In the genomic region with DNA sequence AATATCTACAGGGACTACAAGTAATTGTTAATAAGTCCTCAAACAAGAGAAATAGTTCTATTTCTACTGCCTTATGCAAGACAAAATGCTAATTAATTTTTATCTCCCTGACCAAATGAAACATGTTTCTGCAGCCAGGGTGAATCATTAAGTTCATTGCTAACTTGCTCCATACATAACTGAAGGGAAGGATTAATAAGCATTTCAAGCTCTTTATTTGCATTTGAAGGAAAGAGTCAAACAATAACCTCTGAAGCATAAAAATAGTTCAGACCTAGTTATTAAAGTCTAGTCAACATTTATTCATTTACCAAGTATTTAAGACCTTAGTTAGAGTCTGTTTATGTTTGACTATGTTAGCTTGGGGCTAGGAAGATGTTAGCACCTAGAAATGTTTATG, we compare ENCODE assay signal across 17 cellular contexts.
DNase-seq lines count a peak whose midpoint lies in the region; ATAC-seq and TF ChIP-seq lines count a peak whose summit lies in the region.
"Had no signal": no experiment of that assay in that cellular context is flagged by ENCODE, and none has a peak within 500 bp of the region (broad histone marks: within the 10 kb centered on the region; RNA-seq: fewer than 3 reads in every experiment).

No MANE protein-coding gene starts in this region.

- H3K9me3 Mint-ChIP-seq in MCF 10A (ENCODE audit: unreplicated experiment): no peaks in the 10 kb centered on the region
- H3K9me3 Mint-ChIP-seq: activated naive CD4-positive, alpha-beta T cell treated with anti-CD3 and anti-CD28 coated beads, Interleukin-2, amount 50 U/mL, for 72 hours; CD14-positive monocyte; IgD-negative memory B cell; naive thymus-derived CD4-positive, alpha-beta T cell; T-helper 2 cell treated with Interferon-gamma antibody and Interleukin-4, amounts not matched to agents 5 μg/mL and 100 μg/mL, for 36 hours had no signal

- H3K9me3 ChIP-seq in mammary epithelial cell (replicated peaks; ENCODE audit: insufficient read depth, low read length) (no peaks in the 10 kb centered on the region), adipocyte (ENCODE audit: control insufficient read depth, low read length) (no peaks in the 10 kb centered on the region), tibial artery (no peaks in the 10 kb centered on the region)

- no TSS peak for BruUV-seq in mammary epithelial cell (replicated peaks; lab: Mats Ljungman, UMichigan)
- BruUV-seq in MCF 10A (replicated peaks; lab: Mats Ljungman, UMichigan): no TSS peak

- no peaks in the 10 kb centered on the region for H3K27me3 Mint-ChIP-seq in MCF 10A (ENCODE audit: insufficient read depth, unreplicated experiment)
- H3K27me3 Mint-ChIP-seq: IgD-negative memory B cell; naive thymus-derived CD4-positive, alpha-beta T cell had no signal

- no peak overlapping the region for H3K4me2 ChIP-seq in mammary epithelial cell (ENCODE audit: insufficient read depth, low read depth, low read length)

- no peak overlapping the region for H3K27ac Mint-ChIP-seq in MCF 10A (ENCODE audit: low read depth, unreplicated experiment)
- H3K27ac Mint-ChIP-seq: activated naive CD4-positive, alpha-beta T cell treated with anti-CD3 and anti-CD28 coated beads, Interleukin-2, amount 50 U/mL, for 72 hours; CD14-positive monocyte; IgD-negative memory B cell; T-helper 2 cell treated with Interferon-gamma antibody and Interleukin-4, amounts not matched to agents 5 μg/mL and 100 μg/mL, for 36 hours had no signal

- in situ Hi-C loops in mammary epithelial cell (cut with MboI; ENCODE audit: low sequenced_read_pairs in 2 of 2): no loop called here

- H3K9ac ChIP-seq in mammary epithelial cell (ENCODE audit: insufficient read depth, low read length) (no peak overlapping the region), adipocyte (ENCODE audit: low read length) (peak overlapping the region; percentile 20)

- ATAC-seq in HG03108 (IDR thresholded peaks at IDR 0.05; ENCODE audit: unreplicated experiment) (peak; percentile 61), HG02970 (IDR thresholded peaks at IDR 0.05; ENCODE audit: low FRiP score, unreplicated experiment) (no peak), HG02884 (IDR thresholded peaks at IDR 0.05; ENCODE audit: unreplicated experiment) (no peak)
- ATAC-seq: activated naive CD4-positive, alpha-beta T cell treated with anti-CD3 and anti-CD28 coated beads, Interleukin-2, amount 50 U/mL, for 72 hours; naive thymus-derived CD4-positive, alpha-beta T cell had no signal

- no peak overlapping the region for H3K4me3 Mint-ChIP-seq in MCF 10A (ENCODE audit: unreplicated experiment)
- H3K4me3 Mint-ChIP-seq: CD14-positive monocyte; IgD-negative memory B cell; naive thymus-derived CD4-positive, alpha-beta T cell; T-helper 2 cell treated with Interferon-gamma antibody and Interleukin-4, amounts not matched to agents 5 μg/mL and 100 μg/mL, for 36 hours had no signal

- no peaks in the 10 kb centered on the region for H3K4me1 Mint-ChIP-seq in MCF 10A (ENCODE audit: insufficient read depth, unreplicated experiment)

- POLR2A ChIA-PET in MCF 10A (lab: Yijun Ruan, JAX): interaction anchor here (0.7 to 1.0 kb wide), 4 partner anchors 16 to 166 kb away, joined by 3 read pairs; no protein-coding TSS in a partner anchor
- POLR2A ChIA-PET in HEK293T (lab: Yijun Ruan, JAX): no interaction called here

- H3K4me3 ChIP-seq in mammary epithelial cell (replicated peaks in 1 of 3; ENCODE audit: insufficient read depth in 1 of 3, low read depth in 2 of 3, low read length in 3 of 3): no peak overlapping the region
- H3K4me3 ChIP-seq in adipocyte (ENCODE audit: low read length): no peak overlapping the region
- H3K4me3 ChIP-seq in tibial artery: no peak overlapping the region

- no peak for TF ChIP-seq CTCF in mammary epithelial cell (conservative IDR thresholded peaks at IDR 0.05 in 1 of 2, IDR thresholded peaks at IDR 0.05 in 1 of 2; ENCODE audit: extremely low read depth in 1 of 2, insufficient read depth in 1 of 2, low read depth in 1 of 2, low read length in 2 of 2)
- no peak for TF ChIP-seq CTCF in MCF 10A (IDR thresholded peaks at IDR 0.05; ENCODE audit: unreplicated experiment)
- TF ChIP-seq CTCF in tibial artery (IDR thresholded peaks at IDR 0.05): no peak

- CTCF ChIA-PET in mammary epithelial cell (lab: Charles Lee; ENCODE audit: low non-redundant PET) (interaction anchor here (0.6 kb wide), 1 partner anchor 32 kb away, joined by 4 read pairs; no protein-coding TSS in a partner anchor), MCF 10A (lab: Yijun Ruan, JAX) (interaction anchor here (0.6 kb wide), 1 partner anchor 32 kb away, joined by 5 read pairs; no protein-coding TSS in a partner anchor), HEK293T (lab: Yijun Ruan, JAX) (no interaction called here)

- dilution Hi-C loops in mammary epithelial cell (cut with HindIII; ENCODE audit: low sequenced_read_pairs): no loop called here

- intact Hi-C loops in mammary epithelial cell (cut with micrococcal nuclease): loop anchor here (5.0 kb wide), 1 partner anchor 534 kb away; no protein-coding TSS in a partner anchor
- intact Hi-C loops in MCF 10A (cut with micrococcal nuclease): no loop called here
- intact Hi-C loops in tibial artery (cut with DNase I; ENCODE audit: low total_unique reads): no loop called here

- H3K4me1 ChIP-seq in mammary epithelial cell (ENCODE audit: insufficient read depth, low read length) (no peaks in the 10 kb centered on the region), adipocyte (ENCODE audit: control insufficient read depth, insufficient read depth, low read length) (peaks cover 28% of the 10 kb centered on the region), tibial artery (peaks cover 0 to 31% (median 5%) of the 10 kb centered on the region in 4 donors)

- no peaks in the 10 kb centered on the region for H4K20me1 ChIP-seq in mammary epithelial cell (ENCODE audit: insufficient read depth, low read length)

- H3K79me2 ChIP-seq in mammary epithelial cell (ENCODE audit: insufficient read depth, low read length): no peaks in the 10 kb centered on the region

- DNase-seq in mammary epithelial cell (peak; percentile 6), MCF 10A (ENCODE audit: unreplicated experiment) (no peak), adipocyte (ENCODE audit: low read depth) (no peak), tibial artery (no peak), HEK293T (ENCODE audit: extremely low spot score) (no peak)
- DNase-seq: 8988T; DMS79 treated with DMSO at 0.1 percent for 48 hours; naive thymus-derived CD4-positive, alpha-beta T cell; NCI-H1092 treated with DMSO at 0.1 percent for 48 hours; SHP77 treated with DMSO at 0.1 percent for 48 hours had no signal

- H3K27ac ChIP-seq in mammary epithelial cell (ENCODE audit: insufficient read depth, low read depth, low read length) (no peak overlapping the region), tibial artery (no peak overlapping the region)

- H3K36me3 ChIP-seq in mammary epithelial cell (ENCODE audit: insufficient read depth, low read length) (no peaks in the 10 kb centered on the region), adipocyte (ENCODE audit: control insufficient read depth, insufficient read depth, low read length, severe bottlenecking) (no peaks in the 10 kb centered on the region), tibial artery (no peaks in the 10 kb centered on the region)

- H3K36me3 Mint-ChIP-seq in MCF 10A (ENCODE audit: insufficient read depth, unreplicated experiment): peaks cover 21% of the 10 kb centered on the region
- H3K36me3 Mint-ChIP-seq: activated naive CD4-positive, alpha-beta T cell treated with anti-CD3 and anti-CD28 coated beads, Interleukin-2, amount 50 U/mL, for 72 hours; CD14-positive monocyte had no signal

- no peak overlapping the region for H2AFZ ChIP-seq in mammary epithelial cell (ENCODE audit: low read depth, low read length)

- no peaks in the 10 kb centered on the region for H3K27me3 ChIP-seq in mammary epithelial cell (ENCODE audit: insufficient read depth, low read length)
- H3K27me3 ChIP-seq in adipocyte (replicated peaks; ENCODE audit: control insufficient read depth, insufficient read depth, low read length): no peaks in the 10 kb centered on the region
- H3K27me3 ChIP-seq in tibial artery: no peaks in the 10 kb centered on the region

TF ChIP-seq in HEK293T, 16 proteins besides CTCF, POLR2A, EP300 and RAD21:
- TF ChIP-seq HDGF (IDR thresholded peaks at IDR 0.05; ENCODE audit: borderline replicate concordance): no peak
- TF ChIP-seq ELF4 (IDR thresholded peaks at IDR 0.05): no peak
- no peak for TF ChIP-seq FOXK2 (IDR thresholded peaks at IDR 0.05)
- TF ChIP-seq CTBP1 (IDR thresholded peaks at IDR 0.05; ENCODE audit: borderline replicate concordance): no peak
- TF ChIP-seq SUZ12 (IDR thresholded peaks at IDR 0.05): no peak
- TF ChIP-seq ARNT (IDR thresholded peaks at IDR 0.05): no peak
- no peak for TF ChIP-seq PKNOX1 (IDR thresholded peaks at IDR 0.05)
- TF ChIP-seq ZNF384 (IDR thresholded peaks at IDR 0.05): no peak
- TF ChIP-seq FOXA1 (IDR thresholded peaks at IDR 0.05): no peak
- TF ChIP-seq SP1 (IDR thresholded peaks at IDR 0.05): no peak
